Comparison of ENCODE assay signal across 14 cellular contexts in the genomic region with DNA sequence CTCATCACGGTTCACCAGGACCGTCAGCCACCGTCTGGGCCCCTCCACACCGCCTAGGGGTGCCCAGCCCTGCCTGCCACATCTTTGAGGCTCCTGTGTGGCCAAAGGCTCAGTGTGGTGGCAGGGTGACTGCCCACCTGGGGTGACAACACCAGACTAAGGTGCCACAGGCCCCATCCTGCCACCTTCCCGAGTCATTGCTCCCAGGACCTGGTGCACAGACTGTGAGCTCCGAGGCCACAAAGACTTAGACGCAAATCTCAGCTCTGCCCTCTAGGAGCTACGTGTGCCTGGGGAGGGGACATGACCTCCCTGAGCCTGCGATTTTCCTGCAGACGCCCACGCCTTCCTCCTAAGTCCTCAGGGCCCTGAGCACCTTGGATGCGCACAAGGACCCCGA. TPM values are rescaled to one million over a fixed set of nuclear protein-coding genes. Genes with fewer than 3 reads are reported as not detected.
A peak's percentile ranks its signal among the peaks of the same experiment; 100 is the strongest.
DNase-seq lines count a peak whose midpoint lies in the region; ATAC-seq and TF ChIP-seq lines count a peak whose summit lies in the region.
"Had no signal": no experiment of that assay in that cellular context is flagged by ENCODE, and none has a peak within 500 bp of the region (broad histone marks: within the 10 kb centered on the region; RNA-seq: fewer than 3 reads in every experiment).

No MANE protein-coding gene starts in this region.

- DNase-seq in cardiac septum (ENCODE audit: low spot score) (peak; percentile 53), left cardiac atrium (no peak), chondrocyte (ENCODE audit: low spot score) (peak; percentile 68), mesenteric fat pad (ENCODE audit: low spot score) (peak; percentile 80), spleen (peak; percentile 62), A172 (ENCODE audit: low spot score) (no peak), MG63 (no peak), NCI-H69 (lab: John Stamatoyannopoulos, UW) (no peak)
- DNase-seq: 8988T; ACHN; CD4-positive, CD25-positive, alpha-beta regulatory T cell; DMS 273 treated with DMSO at 0.1 percent for 48 hours had no signal

- H3K4me1 ChIP-seq in spleen, result peaks cover 0 to under 1% (median 0%) of the 10 kb centered on the region in 6 donors

- 89 to 95% (median 90%) methylated on average over 7 to 13 of the region's 13 CpGs for WGBS in spleen, 5 donors

- H3K27ac Mint-ChIP-seq in chondrocyte (ENCODE audit: unreplicated experiment), result no peak overlapping the region
- H3K27ac Mint-ChIP-seq: CD4-positive, CD25-positive, alpha-beta regulatory T cell had no signal

- H3K27me3 Mint-ChIP-seq in chondrocyte (ENCODE audit: low read depth), result no peaks in the 10 kb centered on the region
- H3K27me3 Mint-ChIP-seq: CD4-positive, CD25-positive, alpha-beta regulatory T cell had no signal

- no peak overlapping the region for H3K27ac ChIP-seq in spleen

- no peaks in the 10 kb centered on the region for H3K9me3 Mint-ChIP-seq in chondrocyte (ENCODE audit: low read depth)
- H3K9me3 Mint-ChIP-seq: CD4-positive, CD25-positive, alpha-beta regulatory T cell had no signal

- TF ChIP-seq CTCF in chondrocyte (IDR thresholded peaks at IDR 0.05) (no peak), spleen (IDR thresholded peaks at IDR 0.05 in 8 of 11, conservative IDR thresholded peaks at IDR 0.05 in 3 of 11) (no peak)

- no peak for TF ChIP-seq POLR2A in spleen (IDR thresholded peaks at IDR 0.05)

- no peaks in the 10 kb centered on the region for H3K27me3 ChIP-seq in spleen (replicated peaks in 1 of 7)
- no peaks in the 10 kb centered on the region for H3K27me3 ChIP-seq in MG63
- H3K27me3 ChIP-seq: BLaER1 treated with 17β-estradiol and CSF1 and Interleukin-3, amounts not matched to agents 10 nM and 100 nM had no signal

- H3K36me3 ChIP-seq in spleen (peaks cover 0 to 98% (median 64%) of the 10 kb centered on the region in 6 donors), MG63 (peaks cover 31% of the 10 kb centered on the region)

- ATAC-seq in left cardiac atrium, result no peak
- ATAC-seq: GM12878 had no signal

- intact Hi-C loops in cardiac septum (cut with DNase I), result no loop called here
- intact Hi-C loops in left cardiac atrium (cut with DNase I), result no loop called here
- intact Hi-C loops in spleen (cut with DNase I; ENCODE audit: low total_unique reads), result no loop called here

- no peak overlapping the region for H3K4me3 Mint-ChIP-seq in chondrocyte (ENCODE audit: unreplicated experiment)
- H3K4me3 Mint-ChIP-seq: CD4-positive, CD25-positive, alpha-beta regulatory T cell had no signal

- H3K4me3 ChIP-seq in spleen (no peak overlapping the region), MG63 (no peak overlapping the region)
- H3K4me3 ChIP-seq: BLaER1 treated with 17β-estradiol and CSF1 and Interleukin-3, amounts not matched to agents 10 nM and 100 nM; GM12878 had no signal

- H3K4me1 Mint-ChIP-seq in chondrocyte (ENCODE audit: low read depth), result peaks cover 41% of the 10 kb centered on the region

- no peaks in the 10 kb centered on the region for H3K9me3 ChIP-seq in spleen
- no peaks in the 10 kb centered on the region for H3K9me3 ChIP-seq in MG63
- H3K9me3 ChIP-seq: BLaER1 treated with 17β-estradiol and CSF1 and Interleukin-3, amounts not matched to agents 10 nM and 100 nM had no signal

- H3K36me3 Mint-ChIP-seq in chondrocyte (ENCODE audit: low read depth), result peaks cover 14% of the 10 kb centered on the region

RNA-seq across cellular contexts. Expression of a gene that starts 36.5 kb away (rescaled TPM):
- total RNA-seq in cardiac septum (21.6 TPM), left cardiac atrium (10 to 100 TPM; 25.8 to 38.5 TPM), chondrocyte (103 to 109 TPM (median 109 TPM) in 3 replicates), mesenteric fat pad (65.7 TPM), spleen (10 to 100 TPM; 35.5 to 93.1 (median 73.7) TPM)
- 10 to 100 TPM; 32.6 to 61.5 (median 46.6) TPM for polyA plus RNA-seq in spleen
- total RNA-seq in A172 (2014; rRNA removed; shearing (Covaris generic)), result 83.1 and 92.5 TPM in 2 replicates
- total RNA-seq in MG63 (2014; rRNA removed; shearing (Covaris generic); ENCODE audit: low replicate concordance), result 64.1 and 85.1 TPM in 2 replicates

RNA-seq across cellular contexts. Expression of a gene that starts 40.5 kb away (rescaled TPM):
- total RNA-seq in cardiac septum (13.4 TPM), left cardiac atrium (10 to 100 TPM; 21.9 to 25.0 TPM), chondrocyte (35.8 to 44.1 TPM (median 41.6 TPM) in 3 replicates), mesenteric fat pad (58.0 TPM), spleen (100 to 1,000 TPM in 2 of 7 donors, 10 to 100 TPM in 5; 85.9 to 109 (median 98.5) TPM)
- polyA plus RNA-seq in spleen, result 10 to 100 TPM; 16.2 to 26.4 (median 17.5) TPM
- total RNA-seq in A172 (2014; rRNA removed; shearing (Covaris generic)), result 45.7 and 51.5 TPM in 2 replicates
- 32.6 and 33.7 TPM in 2 replicates for total RNA-seq in MG63 (2014; rRNA removed; shearing (Covaris generic); ENCODE audit: low replicate concordance)

Comparison
In these comparisons a context has a peak if more than half of its experiments do, and no peak if none do; other contexts are left out.
1. DNase-seq: peak in cardiac septum (single experiment), chondrocyte (single experiment), mesenteric fat pad (single experiment) and spleen (single experiment); none in left cardiac atrium (single experiment), A172 (single experiment), MG63 (single experiment) and NCI-H69 (single experiment).